In the genomic region with DNA sequence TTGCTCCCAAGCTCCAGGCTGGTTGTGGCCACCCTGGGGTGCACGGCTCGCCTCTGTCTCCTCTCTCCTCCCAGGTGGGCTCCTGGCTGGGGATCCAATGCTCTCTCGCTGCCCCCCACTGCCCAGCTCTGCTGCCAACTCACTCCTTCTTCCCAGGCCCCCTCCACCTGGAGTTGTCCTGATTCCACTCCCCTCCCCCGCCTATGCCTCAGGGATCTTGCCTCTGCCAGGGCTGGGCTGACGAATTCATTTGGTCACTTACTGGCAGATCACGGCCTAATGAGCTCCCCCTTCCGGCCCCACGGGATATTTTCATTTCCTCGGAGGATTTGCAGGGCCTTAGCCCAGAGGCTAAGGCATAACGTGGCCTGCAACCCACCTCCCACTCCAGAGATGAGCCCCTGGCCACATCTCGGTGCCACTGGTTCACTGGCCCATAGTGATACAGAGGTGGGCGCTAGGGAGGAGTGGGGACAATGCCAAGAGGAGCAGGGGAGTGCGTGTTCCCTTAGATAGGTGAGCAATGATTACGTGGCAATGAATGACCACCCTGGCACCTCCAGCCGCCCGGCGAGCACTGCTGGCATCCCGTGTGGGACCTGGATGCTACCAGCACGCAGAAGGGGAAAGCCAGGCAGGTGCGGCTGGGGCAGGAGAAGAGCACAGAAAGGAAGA, we compare ENCODE assay signal across 3 cellular contexts.
TF ChIP-seq lines count a peak whose summit lies in the region.

No MANE protein-coding gene starts in this region.

TF ChIP-seq in HCT116, 20 proteins besides CTCF, POLR2A, EP300 and RAD21 (continued from another document):
- TF ChIP-seq SRF (IDR thresholded peaks at IDR 0.05; ENCODE audit: low read depth) (no peak), ZBTB33 (IDR thresholded peaks at IDR 0.05; ENCODE audit: extremely low read depth, insufficient replicate concordance, low read length) (no peak), ELF1 (IDR thresholded peaks at IDR 0.05; ENCODE audit: borderline replicate concordance, low read depth) (no peak), FOSL1 (IDR thresholded peaks at IDR 0.05; ENCODE audit: low read depth) (no peak), EGR1 (IDR thresholded peaks at IDR 0.05; ENCODE audit: low read depth) (no peak)

TF ChIP-seq in SK-N-SH treated with all-trans-retinoic acid at 6 μM for 48 hours, 23 proteins besides CTCF, POLR2A, EP300 and RAD21:
- TF ChIP-seq, protein P1, sequence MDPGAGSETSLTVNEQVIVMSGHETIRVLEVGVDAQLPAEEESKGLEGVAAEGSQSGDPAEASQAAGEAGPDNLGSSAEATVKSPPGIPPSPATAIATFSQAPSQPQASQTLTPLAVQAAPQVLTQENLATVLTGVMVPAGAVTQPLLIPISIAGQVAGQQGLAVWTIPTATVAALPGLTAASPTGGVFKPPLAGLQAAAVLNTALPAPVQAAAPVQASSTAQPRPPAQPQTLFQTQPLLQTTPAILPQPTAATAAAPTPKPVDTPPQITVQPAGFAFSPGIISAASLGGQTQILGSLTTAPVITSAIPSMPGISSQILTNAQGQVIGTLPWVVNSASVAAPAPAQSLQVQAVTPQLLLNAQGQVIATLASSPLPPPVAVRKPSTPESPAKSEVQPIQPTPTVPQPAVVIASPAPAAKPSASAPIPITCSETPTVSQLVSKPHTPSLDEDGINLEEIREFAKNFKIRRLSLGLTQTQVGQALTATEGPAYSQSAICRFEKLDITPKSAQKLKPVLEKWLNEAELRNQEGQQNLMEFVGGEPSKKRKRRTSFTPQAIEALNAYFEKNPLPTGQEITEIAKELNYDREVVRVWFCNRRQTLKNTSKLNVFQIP (CRISPR knock-in tag; IDR thresholded peaks at IDR 0.05; ENCODE audit: borderline replicate concordance, low read depth) = no peak
- TF ChIP-seq ZNF8 (CRISPR knock-in tag; IDR thresholded peaks at IDR 0.05) = no peak
- TF ChIP-seq TOX (CRISPR knock-in tag; IDR thresholded peaks at IDR 0.05; ENCODE audit: borderline replicate concordance) = no peak
- no peak for TF ChIP-seq GLIS3 (CRISPR knock-in tag; IDR thresholded peaks at IDR 0.05)
- no peak for TF ChIP-seq ZNF70 (CRISPR knock-in tag; IDR thresholded peaks at IDR 0.05)
- no peak for TF ChIP-seq ZC3H10 (CRISPR knock-in tag; IDR thresholded peaks at IDR 0.05)
- no peak for TF ChIP-seq BACH2 (CRISPR knock-in tag; IDR thresholded peaks at IDR 0.05; ENCODE audit: borderline replicate concordance)
- TF ChIP-seq ARNTL (CRISPR knock-in tag; IDR thresholded peaks at IDR 0.05; ENCODE audit: borderline replicate concordance, low read depth) = no peak
- TF ChIP-seq CSRNP3 (CRISPR knock-in tag; IDR thresholded peaks at IDR 0.05) = no peak
- TF ChIP-seq RARB (CRISPR knock-in tag; IDR thresholded peaks at IDR 0.05) = no peak
- TF ChIP-seq, protein P2, sequence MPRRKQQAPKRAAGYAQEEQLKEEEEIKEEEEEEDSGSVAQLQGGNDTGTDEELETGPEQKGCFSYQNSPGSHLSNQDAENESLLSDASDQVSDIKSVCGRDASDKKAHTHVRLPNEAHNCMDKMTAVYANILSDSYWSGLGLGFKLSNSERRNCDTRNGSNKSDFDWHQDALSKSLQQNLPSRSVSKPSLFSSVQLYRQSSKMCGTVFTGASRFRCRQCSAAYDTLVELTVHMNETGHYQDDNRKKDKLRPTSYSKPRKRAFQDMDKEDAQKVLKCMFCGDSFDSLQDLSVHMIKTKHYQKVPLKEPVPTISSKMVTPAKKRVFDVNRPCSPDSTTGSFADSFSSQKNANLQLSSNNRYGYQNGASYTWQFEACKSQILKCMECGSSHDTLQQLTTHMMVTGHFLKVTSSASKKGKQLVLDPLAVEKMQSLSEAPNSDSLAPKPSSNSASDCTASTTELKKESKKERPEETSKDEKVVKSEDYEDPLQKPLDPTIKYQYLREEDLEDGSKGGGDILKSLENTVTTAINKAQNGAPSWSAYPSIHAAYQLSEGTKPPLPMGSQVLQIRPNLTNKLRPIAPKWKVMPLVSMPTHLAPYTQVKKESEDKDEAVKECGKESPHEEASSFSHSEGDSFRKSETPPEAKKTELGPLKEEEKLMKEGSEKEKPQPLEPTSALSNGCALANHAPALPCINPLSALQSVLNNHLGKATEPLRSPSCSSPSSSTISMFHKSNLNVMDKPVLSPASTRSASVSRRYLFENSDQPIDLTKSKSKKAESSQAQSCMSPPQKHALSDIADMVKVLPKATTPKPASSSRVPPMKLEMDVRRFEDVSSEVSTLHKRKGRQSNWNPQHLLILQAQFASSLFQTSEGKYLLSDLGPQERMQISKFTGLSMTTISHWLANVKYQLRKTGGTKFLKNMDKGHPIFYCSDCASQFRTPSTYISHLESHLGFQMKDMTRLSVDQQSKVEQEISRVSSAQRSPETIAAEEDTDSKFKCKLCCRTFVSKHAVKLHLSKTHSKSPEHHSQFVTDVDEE (CRISPR knock-in tag; IDR thresholded peaks at IDR 0.05) = no peak
- no peak for TF ChIP-seq PATZ1 (CRISPR knock-in tag; IDR thresholded peaks at IDR 0.05; ENCODE audit: borderline replicate concordance)
- TF ChIP-seq PPARA (CRISPR knock-in tag; IDR thresholded peaks at IDR 0.05; ENCODE audit: borderline replicate concordance) = no peak
- TF ChIP-seq ESRRG (CRISPR knock-in tag; IDR thresholded peaks at IDR 0.05) = no peak
- no peak for TF ChIP-seq SNAI2 (CRISPR knock-in tag; IDR thresholded peaks at IDR 0.05)
- no peak for TF ChIP-seq OSR1 (CRISPR knock-in tag; IDR thresholded peaks at IDR 0.05)
- TF ChIP-seq CSDC2 (CRISPR knock-in tag; IDR thresholded peaks at IDR 0.05) = no peak

TF ChIP-seq in HepG2, 621 proteins besides CTCF, POLR2A, EP300 and RAD21 (continued from another document):
- TF ChIP-seq, protein P3, sequence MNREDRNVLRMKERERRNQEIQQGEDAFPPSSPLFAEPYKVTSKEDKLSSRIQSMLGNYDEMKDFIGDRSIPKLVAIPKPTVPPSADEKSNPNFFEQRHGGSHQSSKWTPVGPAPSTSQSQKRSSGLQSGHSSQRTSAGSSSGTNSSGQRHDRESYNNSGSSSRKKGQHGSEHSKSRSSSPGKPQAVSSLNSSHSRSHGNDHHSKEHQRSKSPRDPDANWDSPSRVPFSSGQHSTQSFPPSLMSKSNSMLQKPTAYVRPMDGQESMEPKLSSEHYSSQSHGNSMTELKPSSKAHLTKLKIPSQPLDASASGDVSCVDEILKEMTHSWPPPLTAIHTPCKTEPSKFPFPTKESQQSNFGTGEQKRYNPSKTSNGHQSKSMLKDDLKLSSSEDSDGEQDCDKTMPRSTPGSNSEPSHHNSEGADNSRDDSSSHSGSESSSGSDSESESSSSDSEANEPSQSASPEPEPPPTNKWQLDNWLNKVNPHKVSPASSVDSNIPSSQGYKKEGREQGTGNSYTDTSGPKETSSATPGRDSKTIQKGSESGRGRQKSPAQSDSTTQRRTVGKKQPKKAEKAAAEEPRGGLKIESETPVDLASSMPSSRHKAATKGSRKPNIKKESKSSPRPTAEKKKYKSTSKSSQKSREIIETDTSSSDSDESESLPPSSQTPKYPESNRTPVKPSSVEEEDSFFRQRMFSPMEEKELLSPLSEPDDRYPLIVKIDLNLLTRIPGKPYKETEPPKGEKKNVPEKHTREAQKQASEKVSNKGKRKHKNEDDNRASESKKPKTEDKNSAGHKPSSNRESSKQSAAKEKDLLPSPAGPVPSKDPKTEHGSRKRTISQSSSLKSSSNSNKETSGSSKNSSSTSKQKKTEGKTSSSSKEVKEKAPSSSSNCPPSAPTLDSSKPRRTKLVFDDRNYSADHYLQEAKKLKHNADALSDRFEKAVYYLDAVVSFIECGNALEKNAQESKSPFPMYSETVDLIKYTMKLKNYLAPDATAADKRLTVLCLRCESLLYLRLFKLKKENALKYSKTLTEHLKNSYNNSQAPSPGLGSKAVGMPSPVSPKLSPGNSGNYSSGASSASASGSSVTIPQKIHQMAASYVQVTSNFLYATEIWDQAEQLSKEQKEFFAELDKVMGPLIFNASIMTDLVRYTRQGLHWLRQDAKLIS (CRISPR knock-in tag; IDR thresholded peaks at IDR 0.05) = no peak
- TF ChIP-seq, protein P4, sequence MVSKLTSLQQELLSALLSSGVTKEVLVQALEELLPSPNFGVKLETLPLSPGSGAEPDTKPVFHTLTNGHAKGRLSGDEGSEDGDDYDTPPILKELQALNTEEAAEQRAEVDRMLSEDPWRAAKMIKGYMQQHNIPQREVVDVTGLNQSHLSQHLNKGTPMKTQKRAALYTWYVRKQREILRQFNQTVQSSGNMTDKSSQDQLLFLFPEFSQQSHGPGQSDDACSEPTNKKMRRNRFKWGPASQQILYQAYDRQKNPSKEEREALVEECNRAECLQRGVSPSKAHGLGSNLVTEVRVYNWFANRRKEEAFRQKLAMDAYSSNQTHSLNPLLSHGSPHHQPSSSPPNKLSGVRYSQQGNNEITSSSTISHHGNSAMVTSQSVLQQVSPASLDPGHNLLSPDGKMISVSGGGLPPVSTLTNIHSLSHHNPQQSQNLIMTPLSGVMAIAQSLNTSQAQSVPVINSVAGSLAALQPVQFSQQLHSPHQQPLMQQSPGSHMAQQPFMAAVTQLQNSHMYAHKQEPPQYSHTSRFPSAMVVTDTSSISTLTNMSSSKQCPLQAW (CRISPR knock-in tag; IDR thresholded peaks at IDR 0.05) = 0 out of 2 replicates have a peak, but pooled peaks have one; percentile 27
- no peak for TF ChIP-seq KDM5B (CRISPR knock-in tag; IDR thresholded peaks at IDR 0.05; ENCODE audit: borderline replicate concordance)
- TF ChIP-seq ZFX (CRISPR knock-in tag; IDR thresholded peaks at IDR 0.05; ENCODE audit: low read depth) = 0 out of 2 replicates have a peak, but pooled peaks have one; percentile 35
